14 cellular contexts compared by ENCODE assay signal in genomic region chr15:59199775-59200465, GRCh38. TPM values are rescaled to one million over a fixed set of nuclear protein-coding genes. Genes with fewer than 3 reads are reported as not detected.
DNase-seq lines count a peak whose midpoint lies in the region; ATAC-seq, FAIRE-seq and TF ChIP-seq lines count a peak whose summit lies in the region.
"Had no signal": no experiment of that assay in that cellular context is flagged by ENCODE, and none has a peak within 500 bp of the region (broad histone marks: within the 10 kb centered on the region; RNA-seq: fewer than 3 reads in every experiment).

No MANE protein-coding gene starts in this region.

- no peak overlapping the region for H3K9ac ChIP-seq in rectal smooth muscle tissue (ENCODE audit: low read length)

- ATAC-seq in HG03469 (IDR thresholded peaks at IDR 0.05; ENCODE audit: unreplicated experiment): no peak
- ATAC-seq: activated CD8-positive, alpha-beta T cell treated with anti-CD3 and anti-CD28 coated beads for 36 hours; GM23338 had no signal

- H3K4me1 ChIP-seq in esophagus (ENCODE audit: control insufficient read depth in 2 of 2, insufficient read depth in 2 of 2, low read length in 1 of 2) (no peaks in the 10 kb centered on the region), rectal smooth muscle tissue (ENCODE audit: control insufficient read depth, insufficient read depth, low read length) (peaks cover 8% of the 10 kb centered on the region), HAP-1 (peaks cover 3% of the 10 kb centered on the region; the same call in 1 of the 2 replicates)
- H3K4me1 ChIP-seq: Caco-2, tibial nerve had no signal

- TF ChIP-seq CTCF in RWPE1 (conservative IDR thresholded peaks at IDR 0.05; ENCODE audit: low read depth): no peak

- CTCF ChIA-PET in RWPE1 (lab: Yijun Ruan, JAX): no interaction called here

- DNase-seq in ELR (ENCODE audit: low read depth) (peak; percentile 94), RWPE1 (ENCODE audit: low spot score) (peak; percentile 40), NCI-H748 (lab: John Stamatoyannopoulos, UW; ENCODE audit: unreplicated experiment) (no peak), HAP-1 (ENCODE audit: low spot score in 2 of 2) (no peak), GM12891 (ENCODE audit: insufficient read length, low spot score) (no peak)
- DNase-seq: activated CD8-positive, alpha-beta T cell treated with anti-CD3 and anti-CD28 coated beads for 36 hours; Caco-2; NCI-H1694 treated with DMSO at 0.1 percent for 48 hours had no signal

- H3K9me3 ChIP-seq in esophagus (ENCODE audit: control insufficient read depth in 2 of 2, insufficient read depth in 1 of 2, low read depth in 1 of 2, low read length in 1 of 2) (no peaks in the 10 kb centered on the region), HAP-1 (no peaks in the 10 kb centered on the region)
- H3K9me3 ChIP-seq: Caco-2, tibial nerve had no signal

- TF ChIP-seq POLR2A in GM12891 (IDR thresholded peaks at IDR 0.05; ENCODE audit: low read depth, low read length): no peak

- H3K27me3 ChIP-seq in esophagus (ENCODE audit: control insufficient read depth in 1 of 2, insufficient read depth in 2 of 2, low read length in 2 of 2) (no peaks in the 10 kb centered on the region), rectal smooth muscle tissue (ENCODE audit: control insufficient read depth, insufficient read depth, low read length) (no peaks in the 10 kb centered on the region), HAP-1 (ENCODE audit: low read depth) (no peaks in the 10 kb centered on the region)
- H3K27me3 ChIP-seq: tibial nerve had no signal

- peak overlapping the region; percentile 56 for H3K27ac ChIP-seq in RWPE1
- peak overlapping the region; percentile 11 to 74 for H3K27ac ChIP-seq in esophagus (ENCODE audit: low read depth in 2 of 2, low read length in 1 of 2)
- H3K27ac ChIP-seq in rectal smooth muscle tissue (ENCODE audit: low read depth, low read length): peak overlapping the region; percentile 35

- H3K4me3 ChIP-seq in esophagus (ENCODE audit: low read depth in 1 of 2, low read length in 2 of 2) (no peak overlapping the region), rectal smooth muscle tissue (ENCODE audit: low read length) (no peak overlapping the region), HAP-1 (no peak overlapping the region)
- H3K4me3 ChIP-seq: GM23338, tibial nerve had no signal

- POLR2A ChIA-PET in RWPE1 (lab: Yijun Ruan, JAX; ENCODE audit: low non-redundant PET): no interaction called here

- FAIRE-seq in GM12891 (lab: Jason Lieb, UNC): no peak

- in situ Hi-C loops in HAP-1 (cut with MboI; ENCODE audit: low sequenced_read_pairs): no loop called here

- WGBS in esophagus, 2 donors: 76 to 83% methylated on average over 9 of the region's 9 CpGs

- H3K36me3 ChIP-seq in esophagus (ENCODE audit: control insufficient read depth in 2 of 2, insufficient read depth in 2 of 2, low read length in 1 of 2): peaks cover 7 to 11% of the 10 kb centered on the region in 2 donors
- peaks cover 18% of the 10 kb centered on the region for H3K36me3 ChIP-seq in rectal smooth muscle tissue (ENCODE audit: control insufficient read depth, insufficient read depth, low read length)
- 0 out of 2 replicates have a peak, but pooled peaks cover 3% of the 10 kb centered on the region for H3K36me3 ChIP-seq in HAP-1 (replicated peaks)

TF ChIP-seq in GM12891, 5 proteins besides CTCF, POLR2A, EP300 and RAD21:
- TF ChIP-seq POU2F2 (IDR thresholded peaks at IDR 0.05; ENCODE audit: low read depth, low read length) (no peak), TAF1 (IDR thresholded peaks at IDR 0.05; ENCODE audit: low read depth, low read length) (no peak), PAX5 (IDR thresholded peaks at IDR 0.05; ENCODE audit: insufficient read depth, low read length, severe bottlenecking) (no peak), SPI1 (IDR thresholded peaks at IDR 0.05; ENCODE audit: low read depth, low read length) (no peak), POLR2AphosphoS5 (IDR thresholded peaks at IDR 0.05; ENCODE audit: low read depth, low read length) (no peak)
TF ChIP-seq in GM12891: peak in this region for 0.

RNA-seq across cellular contexts. Expression of gene LDHAL6B, which starts 6.7 kb away (rescaled TPM):
- not detected for polyA plus RNA-seq in esophagus
- 0.30 TPM for polyA plus RNA-seq in GM12891 (2012; ENCODE audit: low read depth, missing spikeins)
- polyA plus RNA-seq: GM23338, neural cell had no signal

Comparison
In these comparisons a context has a peak if more than half of its experiments do, and no peak if none do; other contexts are left out.
1. DNase-seq: peak in ELR (single experiment) and RWPE1 (single experiment); none in NCI-H748 (single experiment), HAP-1 (0 of 2) and GM12891 (single experiment).
2. Peak in every context shown above with its lines, with median percentiles within 50 percentile points of each other: H3K27ac ChIP-seq.